Comparison of ENCODE assay signal across 12 cellular contexts in genomic region chr2:73418343-73418742, GRCh38. TPM values are rescaled to one million over a fixed set of nuclear protein-coding genes. Genes with fewer than 3 reads are reported as not detected.
DNase-seq lines count a peak whose midpoint lies in the region; ATAC-seq, FAIRE-seq and TF ChIP-seq lines count a peak whose summit lies in the region.
"Had no signal": no experiment of that assay in that cellular context is flagged by ENCODE, and none has a peak within 500 bp of the region (broad histone marks: within the 10 kb centered on the region; RNA-seq: fewer than 3 reads in every experiment).

No MANE protein-coding gene starts in this region.

- no peak for TF ChIP-seq CTCF in AG09319 (IDR thresholded peaks at IDR 0.05; ENCODE audit: low read depth, low read length)
- TF ChIP-seq CTCF in astrocyte (IDR thresholded peaks at IDR 0.05; ENCODE audit: insufficient read depth, low read depth, low read length): no peak
- no peak for TF ChIP-seq CTCF in heart right ventricle (IDR thresholded peaks at IDR 0.05)
- TF ChIP-seq CTCF in pancreas (IDR thresholded peaks at IDR 0.05): no peak
- no peak for TF ChIP-seq CTCF in endodermal cell (conservative IDR thresholded peaks at IDR 0.05)
- no peak for TF ChIP-seq CTCF in nephron progenitor cell (IDR thresholded peaks at IDR 0.05)

- peak; percentile 71 to 95 (median 88) for ATAC-seq in heart right ventricle
- ATAC-seq in pancreas: peak; percentile 48 to 77 (median 77)
- ATAC-seq: effector memory CD8-positive, alpha-beta T cell had no signal

- peaks cover 6% of the 10 kb centered on the region for H3K4me1 ChIP-seq in astrocyte (ENCODE audit: insufficient read depth, low read length)
- H3K4me1 ChIP-seq in heart right ventricle: peaks cover 0 to 18% (median 9%) of the 10 kb centered on the region in 9 donors
- H3K4me1 ChIP-seq in pancreas: peaks cover 0 to 8% (median 0%) of the 10 kb centered on the region in 3 donors
- no peaks in the 10 kb centered on the region for H3K4me1 ChIP-seq in endodermal cell (ENCODE audit: control insufficient read depth, insufficient read depth, low read length)
- H3K4me1 ChIP-seq: SJSA1 had no signal

- FAIRE-seq in astrocyte (lab: Jason Lieb, UNC) (no peak), pancreas (lab: Jason Lieb, UNC) (no peak)

- H3K4me3 ChIP-seq in astrocyte (ENCODE audit: insufficient read depth, low read depth, low read length) (no peak overlapping the region), heart right ventricle (no peak overlapping the region), pancreas (no peak overlapping the region), endodermal cell (ENCODE audit: low read length) (no peak overlapping the region)
- H3K4me3 ChIP-seq: SJSA1 had no signal

- peak; percentile 62 for DNase-seq in AG09319 (ENCODE audit: extremely low read depth, low read depth)
- DNase-seq in astrocyte (ENCODE audit: low read depth): peak; percentile 90
- peak; percentile 65 to 68 for DNase-seq in heart right ventricle
- peak in 5 of 6 donors; percentile 17 to 58 (median 28) for DNase-seq in pancreas
- no peak for DNase-seq in NCI-H2196 (lab: John Stamatoyannopoulos, UW; ENCODE audit: unreplicated experiment)
- no peak for DNase-seq in endodermal cell
- DNase-seq in CD1c-positive myeloid dendritic cell (ENCODE audit: extremely low spot score): no peak
- DNase-seq in nephron progenitor cell: no peak
- DNase-seq: CD4-positive, CD25-positive, alpha-beta regulatory T cell; effector memory CD8-positive, alpha-beta T cell; NCI-H1694 treated with DMSO at 0.1 percent for 48 hours had no signal

- no peaks in the 10 kb centered on the region for H3K79me2 ChIP-seq in astrocyte (ENCODE audit: insufficient read depth, low read length)

- no peaks in the 10 kb centered on the region for H3K36me3 Mint-ChIP-seq in astrocyte (ENCODE audit: low read depth, unreplicated experiment)
- H3K36me3 Mint-ChIP-seq in endodermal cell (ENCODE audit: low read depth): peaks cover 9% of the 10 kb centered on the region
- no peaks in the 10 kb centered on the region for H3K36me3 Mint-ChIP-seq in nephron progenitor cell (ENCODE audit: low read depth)

- peaks cover 10% of the 10 kb centered on the region for H4K20me1 ChIP-seq in astrocyte (ENCODE audit: insufficient read depth, low read length)

- no peaks in the 10 kb centered on the region for H3K9me3 Mint-ChIP-seq in astrocyte (ENCODE audit: unreplicated experiment)
- H3K9me3 Mint-ChIP-seq in endodermal cell: no peaks in the 10 kb centered on the region
- no peaks in the 10 kb centered on the region for H3K9me3 Mint-ChIP-seq in nephron progenitor cell
- H3K9me3 Mint-ChIP-seq: CD4-positive, CD25-positive, alpha-beta regulatory T cell; effector memory CD8-positive, alpha-beta T cell had no signal

- intact Hi-C loops in heart right ventricle (cut with DNase I): no loop called here
- intact Hi-C loops in pancreas (cut with DNase I): no loop called here

- H2AFZ ChIP-seq in astrocyte (ENCODE audit: low read depth, low read length): no peak overlapping the region

- H3K36me3 ChIP-seq in astrocyte (ENCODE audit: insufficient read depth, low read length): peaks cover 6% of the 10 kb centered on the region
- H3K36me3 ChIP-seq in heart right ventricle: peaks cover 0 to 21% (median 0%) of the 10 kb centered on the region in 9 donors
- H3K36me3 ChIP-seq in pancreas: no peaks in the 10 kb centered on the region
- peaks cover 21% of the 10 kb centered on the region for H3K36me3 ChIP-seq in endodermal cell (ENCODE audit: control insufficient read depth, insufficient read depth, low read length)
- H3K36me3 ChIP-seq: SJSA1 had no signal

- H3K4me1 Mint-ChIP-seq in astrocyte (ENCODE audit: low read depth, unreplicated experiment) (peaks cover 27% of the 10 kb centered on the region), endodermal cell (peaks cover 11% of the 10 kb centered on the region), nephron progenitor cell (no peaks in the 10 kb centered on the region)

- WGBS in heart right ventricle, 2 donors: 27 to 44% methylated on average over 7 of the region's 7 CpGs
- 31 to 39% methylated on average over 7 of the region's 7 CpGs for WGBS in pancreas, 2 donors
- 94 to 96% methylated on average over 6 to 7 of the region's 7 CpGs for WGBS in endodermal cell (ENCODE audit: insufficient coverage in 1 of 2, insufficient read length in 1 of 2), 2 experiments

- H3K4me3 Mint-ChIP-seq in astrocyte (ENCODE audit: unreplicated experiment) (no peak overlapping the region), endodermal cell (no peak overlapping the region), nephron progenitor cell (no peak overlapping the region)
- H3K4me3 Mint-ChIP-seq: CD4-positive, CD25-positive, alpha-beta regulatory T cell; effector memory CD8-positive, alpha-beta T cell had no signal

- H3K9ac ChIP-seq in astrocyte (ENCODE audit: low read length) (no peak overlapping the region), endodermal cell (ENCODE audit: extremely low read depth, low read length, poor library complexity, severe bottlenecking) (no peak overlapping the region)

- H3K27me3 Mint-ChIP-seq in astrocyte (ENCODE audit: low read depth, unreplicated experiment) (no peaks in the 10 kb centered on the region), endodermal cell (ENCODE audit: insufficient read depth) (no peaks in the 10 kb centered on the region), nephron progenitor cell (ENCODE audit: low read depth, poor library complexity) (no peaks in the 10 kb centered on the region)
- H3K27me3 Mint-ChIP-seq: CD4-positive, CD25-positive, alpha-beta regulatory T cell; effector memory CD8-positive, alpha-beta T cell had no signal

- H3K9me3 ChIP-seq in astrocyte (ENCODE audit: insufficient read depth, low read depth, low read length) (no peaks in the 10 kb centered on the region), heart right ventricle (no peaks in the 10 kb centered on the region), pancreas (no peaks in the 10 kb centered on the region), endodermal cell (ENCODE audit: control insufficient read depth, low read length) (no peaks in the 10 kb centered on the region)
- H3K9me3 ChIP-seq: SJSA1 had no signal

- H3K4me2 ChIP-seq in astrocyte (ENCODE audit: low read length): no peak overlapping the region

- H3K27me3 ChIP-seq in astrocyte (ENCODE audit: insufficient read depth, low read length) (no peaks in the 10 kb centered on the region), heart right ventricle (no peaks in the 10 kb centered on the region), pancreas (no peaks in the 10 kb centered on the region), endodermal cell (ENCODE audit: control insufficient read depth, insufficient read depth, low read length, poor library complexity, severe bottlenecking) (no peaks in the 10 kb centered on the region)
- H3K27me3 ChIP-seq: SJSA1 had no signal

- peak overlapping the region; percentile 70 for H3K27ac Mint-ChIP-seq in astrocyte (ENCODE audit: unreplicated experiment)
- H3K27ac Mint-ChIP-seq in endodermal cell: no peak overlapping the region
- no peak overlapping the region for H3K27ac Mint-ChIP-seq in nephron progenitor cell
- H3K27ac Mint-ChIP-seq: CD4-positive, CD25-positive, alpha-beta regulatory T cell had no signal

- H3K27ac ChIP-seq in astrocyte (ENCODE audit: low read depth, low read length) (peak overlapping the region; percentile 42), heart right ventricle (peak overlapping the region in 7 of 10 donors; percentile 6 to 39 (median 16)), pancreas (no peak overlapping the region), endodermal cell (ENCODE audit: low read depth, low read length) (no peak overlapping the region)
- H3K27ac ChIP-seq: SJSA1 had no signal

RNA-seq across cellular contexts. Expression of gene ALMS1, which starts 32.7 kb away (rescaled TPM):
- 14.6 and 15.0 TPM in 2 replicates for total RNA-seq in astrocyte
- 10 to 100 TPM in 6 of 10 donors, 1 to 10 TPM in 4; 4.7 to 16.9 (median 10.9) TPM for total RNA-seq in heart right ventricle
- polyA plus RNA-seq in heart right ventricle: 1 to 10 TPM; 3.8 to 5.7 TPM
- total RNA-seq in pancreas: 10 to 100 TPM; 12.0 to 19.8 (median 14.3) TPM
- polyA plus RNA-seq in pancreas: 1 to 10 TPM; 7.8 to 8.5 TPM
- 10 to 100 TPM; 52.4 to 56.1 TPM for total RNA-seq in endodermal cell
- polyA plus RNA-seq in endodermal cell (2013, experiment 1 of 2): 23.2 TPM
- 23.1 TPM for polyA plus RNA-seq in endodermal cell (2013, experiment 2 of 2)

Comparison
In these comparisons a context has a peak if more than half of its experiments do, and no peak if none do; other contexts are left out.
1. DNase-seq: peak in AG09319 (single experiment), astrocyte (single experiment), heart right ventricle (2 of 2) and pancreas (5 of 6); none in NCI-H2196 (single experiment), endodermal cell (single experiment), CD1c-positive myeloid dendritic cell (single experiment) and nephron progenitor cell (single experiment).
2. H3K27ac ChIP-seq: peak in astrocyte (single experiment) and heart right ventricle (7 of 10); none in pancreas (0 of 4) and endodermal cell (single experiment).